ENCODE assay signal across 20 cellular contexts in genomic region chr6:149356081-149356750, GRCh38. TPM values are rescaled to one million over a fixed set of nuclear protein-coding genes. Genes with fewer than 3 reads are reported as not detected.
DNase-seq lines count a peak whose midpoint lies in the region; ATAC-seq and TF ChIP-seq lines count a peak whose summit lies in the region.
"Had no signal": no experiment of that assay in that cellular context is flagged by ENCODE, and none has a peak within 500 bp of the region (broad histone marks: within the 10 kb centered on the region; RNA-seq: fewer than 3 reads in every experiment).

No MANE protein-coding gene starts in this region.

- no peak overlapping the region for H3K18ac ChIP-seq in IMR-90 (ENCODE audit: low read depth, low read length)

- H4K5ac ChIP-seq in IMR-90 (ENCODE audit: low read depth, low read length) = no peak overlapping the region

- H3K9me3 Mint-ChIP-seq in activated CD4-positive, alpha-beta T cell treated with anti-CD3 and anti-CD28 coated beads for 36 hours (ENCODE audit: low read depth) = no peaks in the 10 kb centered on the region
- peaks cover 1% of the 10 kb centered on the region for H3K9me3 Mint-ChIP-seq in activated naive CD4-positive, alpha-beta T cell treated with anti-CD3 and anti-CD28 coated beads for 36 hours

- no peak for DNase-seq in activated CD4-positive, alpha-beta T cell treated with anti-CD3 and anti-CD28 coated beads for 36 hours
- no peak for DNase-seq in activated CD4-positive, alpha-beta T cell treated with anti-CD3 and anti-CD28 coated beads for 4 hours
- no peak for DNase-seq in activated naive CD4-positive, alpha-beta T cell treated with anti-CD3 and anti-CD28 coated beads for 36 hours
- DNase-seq in activated naive CD4-positive, alpha-beta T cell (lab: John Stamatoyannopoulos, UW) = no peak
- DNase-seq in IMR-90 (no peak), NCI-H1092 (lab: John Stamatoyannopoulos, UW) (no peak)
- DNase-seq: 8988T, BE2C, DMS 273 treated with DMSO at 0.1 percent for 48 hours, Karpas-422, MG63, NCI-H1092 treated with DMSO at 0.1 percent for 48 hours, NCI-H2081 treated with DMSO at 0.1 percent for 48 hours, NCI-H510A, NCI-H774, PC-3, SJCRH30 had no signal

- BruUV-seq in IMR-90 (replicated peaks; lab: Mats Ljungman, UMichigan) = no TSS peak

- H3K4me2 ChIP-seq in IMR-90 (ENCODE audit: low read depth, low read length) = no peak overlapping the region

- 100% methylated on average over 1 of the region's 6 CpGs; no CpG with 5 or more reads in 1 of the 2 experiments for WGBS in IMR-90 (ENCODE audit: extremely low coverage in 2 of 2, insufficient read length in 1 of 2), 2 experiments

- H3K4me3 ChIP-seq in IMR-90 (ENCODE audit: insufficient read depth, low read depth, low read length) = no peak overlapping the region
- H3K4me3 ChIP-seq: MG63, SJCRH30 had no signal

- TF ChIP-seq POLR2A in IMR-90 (IDR thresholded peaks at IDR 0.05; ENCODE audit: low read depth, low read length) = no peak

- H3K27me3 ChIP-seq in IMR-90 (ENCODE audit: control insufficient read depth, insufficient read depth, low read length) = no peaks in the 10 kb centered on the region
- H3K27me3 ChIP-seq: BE2C, MG63, SJCRH30 had no signal

- no peaks in the 10 kb centered on the region for H3K9me3 ChIP-seq in IMR-90 (ENCODE audit: control insufficient read depth, insufficient read depth, low read length)
- H3K9me3 ChIP-seq: BE2C, MG63, SJCRH30 had no signal

- no peak overlapping the region for H3K4ac ChIP-seq in IMR-90 (ENCODE audit: low read depth, low read length)

- H3K4me3 Mint-ChIP-seq in activated CD4-positive, alpha-beta T cell treated with anti-CD3 and anti-CD28 coated beads for 36 hours = no peak overlapping the region
- H3K4me3 Mint-ChIP-seq in activated naive CD4-positive, alpha-beta T cell treated with anti-CD3 and anti-CD28 coated beads for 36 hours = no peak overlapping the region

- H3K56ac ChIP-seq in IMR-90 (ENCODE audit: extremely low read depth, insufficient read depth, low read length) = no peak overlapping the region

- H2BK120ac ChIP-seq in IMR-90 (ENCODE audit: low read depth, low read length) = no peak overlapping the region

- H3K4me1 Mint-ChIP-seq in activated CD4-positive, alpha-beta T cell treated with anti-CD3 and anti-CD28 coated beads for 36 hours = peaks cover 82% of the 10 kb centered on the region
- peaks cover 76% of the 10 kb centered on the region for H3K4me1 Mint-ChIP-seq in activated naive CD4-positive, alpha-beta T cell treated with anti-CD3 and anti-CD28 coated beads for 36 hours (ENCODE audit: low read depth)

- no peak overlapping the region; the same call in 1 of the 2 replicates for H3K14ac ChIP-seq in IMR-90 (replicated peaks; ENCODE audit: low read depth, low read length)

- H3K27ac ChIP-seq in IMR-90 (ENCODE audit: insufficient read depth, low read length) = no peak overlapping the region
- H3K27ac ChIP-seq: RWPE1, SJCRH30 had no signal

- H3K9ac ChIP-seq in IMR-90 (ENCODE audit: low read depth, low read length) = no peak overlapping the region

- peak; percentile 40 for ATAC-seq in activated CD4-positive, alpha-beta T cell treated with anti-CD3 and anti-CD28 coated beads for 36 hours
- ATAC-seq in IMR-90 (ENCODE audit: low read depth) (no peak), HG02840 (IDR thresholded peaks at IDR 0.05; ENCODE audit: low FRiP score, unreplicated experiment) (no peak), GM19324 (IDR thresholded peaks at IDR 0.05; ENCODE audit: low FRiP score, unreplicated experiment) (no peak)
- ATAC-seq: PC-3 had no signal

- H4K8ac ChIP-seq in IMR-90 (ENCODE audit: low read depth in 2 of 2, low read length in 2 of 2) = no peak overlapping the region

- no peak overlapping the region for H2AFZ ChIP-seq in IMR-90 (replicated peaks; ENCODE audit: low read length, poor library complexity)

- no peak overlapping the region for H2BK15ac ChIP-seq in IMR-90 (ENCODE audit: low read depth, low read length)

- no peak for TF ChIP-seq RAD21 in IMR-90 (IDR thresholded peaks at IDR 0.05; ENCODE audit: low read length)

- POLR2A ChIA-PET in activated CD4-positive, alpha-beta T cell treated with anti-CD3 and anti-CD28 coated beads for 36 hours (lab: Charles Lee) = no interaction called here
- POLR2A ChIA-PET in IMR-90 (lab: Charles Lee; ENCODE audit: unreplicated experiment) = no interaction called here

- 0 out of 2 replicates have a peak overlapping the region, but pooled peaks have one; percentile 15 for H3K23ac ChIP-seq in IMR-90 (ENCODE audit: low read depth, low read length)

- H4K20me1 ChIP-seq in IMR-90 (ENCODE audit: insufficient read depth, low read length) = peaks cover 47% of the 10 kb centered on the region

- H2AK9ac ChIP-seq in IMR-90 (replicated peaks; ENCODE audit: low read depth, low read length, poor library complexity) = no peak overlapping the region

- TF ChIP-seq CTCF in IMR-90 (conservative IDR thresholded peaks at IDR 0.05; ENCODE audit: low read depth, low read length) = no peak

- dilution Hi-C loops in IMR-90 (cut with HindIII; ENCODE audit: low sequenced_read_pairs, unreplicated experiment) = no loop called here

- H3K27me3 Mint-ChIP-seq in activated CD4-positive, alpha-beta T cell treated with anti-CD3 and anti-CD28 coated beads for 36 hours = no peaks in the 10 kb centered on the region
- no peaks in the 10 kb centered on the region for H3K27me3 Mint-ChIP-seq in activated naive CD4-positive, alpha-beta T cell treated with anti-CD3 and anti-CD28 coated beads for 36 hours (ENCODE audit: low read depth)

- H2BK5ac ChIP-seq in IMR-90 (ENCODE audit: low read depth, low read length, poor library complexity, severe bottlenecking) = no peak overlapping the region

- H4K91ac ChIP-seq in IMR-90 (ENCODE audit: insufficient read depth, low read depth, low read length) = no peak overlapping the region

- H3K4me1 ChIP-seq in IMR-90 (ENCODE audit: control insufficient read depth, insufficient read depth, low read length) = no peaks in the 10 kb centered on the region
- H3K4me1 ChIP-seq: SJCRH30 had no signal

- intact Hi-C loops in activated CD4-positive, alpha-beta T cell treated with anti-CD3 and anti-CD28 coated beads for 36 hours (cut with DNase I, micrococcal nuclease) = no loop called here
- intact Hi-C loops in activated naive CD4-positive, alpha-beta T cell treated with anti-CD3 and anti-CD28 coated beads for 36 hours (cut with micrococcal nuclease) = no loop called here
- intact Hi-C loops in IMR-90 (cut with micrococcal nuclease) = no loop called here

- CTCF ChIA-PET in activated CD4-positive, alpha-beta T cell treated with anti-CD3 and anti-CD28 coated beads for 36 hours (lab: Charles Lee) = interaction anchor here (0.6 kb wide), 1 partner anchor 19 kb away, joined by 3 read pairs; no protein-coding TSS in a partner anchor
- CTCF ChIA-PET in activated naive CD4-positive, alpha-beta T cell treated with anti-CD3 and anti-CD28 coated beads for 36 hours (lab: Charles Lee) = no interaction called here
- CTCF ChIA-PET in IMR-90 (lab: Yijun Ruan, JAX) = no interaction called here

- H3K79me1 ChIP-seq in IMR-90 (ENCODE audit: low read depth in 1 of 2, low read length in 2 of 2) = peaks cover 12 to 48% of the 10 kb centered on the region in 2 experiments

- in situ Hi-C loops in IMR-90 (cut with MboI; ENCODE audit: low sequenced_read_pairs) = no loop called here

- no peak overlapping the region for H2AK5ac ChIP-seq in IMR-90 (ENCODE audit: low read depth, low read length)

- H3K36me3 ChIP-seq in IMR-90 (ENCODE audit: control insufficient read depth, insufficient read depth, low read length) = no peaks in the 10 kb centered on the region
- H3K36me3 ChIP-seq: BE2C, MG63, SJCRH30 had no signal

- no peak overlapping the region for H2BK20ac ChIP-seq in IMR-90 (ENCODE audit: low read depth, low read length)

- H3K36me3 Mint-ChIP-seq in activated CD4-positive, alpha-beta T cell treated with anti-CD3 and anti-CD28 coated beads for 36 hours (ENCODE audit: low read depth) = peaks cover 33% of the 10 kb centered on the region
- H3K36me3 Mint-ChIP-seq in activated naive CD4-positive, alpha-beta T cell treated with anti-CD3 and anti-CD28 coated beads for 36 hours (ENCODE audit: low read depth) = peaks cover 36% of the 10 kb centered on the region

- H3K9me1 ChIP-seq in IMR-90 (ENCODE audit: insufficient read depth, low read length) = peaks cover 4% of the 10 kb centered on the region

- no peak overlapping the region for H3K27ac Mint-ChIP-seq in activated CD4-positive, alpha-beta T cell treated with anti-CD3 and anti-CD28 coated beads for 36 hours
- peak overlapping the region; percentile 30 for H3K27ac Mint-ChIP-seq in activated naive CD4-positive, alpha-beta T cell treated with anti-CD3 and anti-CD28 coated beads for 36 hours

TF ChIP-seq in IMR-90, 13 proteins besides CTCF, POLR2A, EP300 and RAD21 (continues in another document):
- TF ChIP-seq FOS (IDR thresholded peaks at IDR 0.05; ENCODE audit: low read depth, low read length) = no peak
- TF ChIP-seq MAZ (IDR thresholded peaks at IDR 0.05; ENCODE audit: borderline replicate concordance, low read depth, low read length) = no peak
- TF ChIP-seq RCOR1 (IDR thresholded peaks at IDR 0.05; ENCODE audit: insufficient replicate concordance, low read length) = no peak
- TF ChIP-seq BHLHE40 (IDR thresholded peaks at IDR 0.05; ENCODE audit: low read depth, low read length) = no peak
- TF ChIP-seq MAFK (IDR thresholded peaks at IDR 0.05; ENCODE audit: low read depth, low read length) = no peak
- TF ChIP-seq CHD1 (IDR thresholded peaks at IDR 0.05; ENCODE audit: low read depth, low read length) = no peak

RNA-seq across cellular contexts. Expression of gene TAB2, which starts 38.7 kb away (rescaled TPM):
- 10 to 100 TPM; 65.8 to 94.1 TPM for total RNA-seq in activated CD4-positive, alpha-beta T cell treated with anti-CD3 and anti-CD28 coated beads for 36 hours
- total RNA-seq in activated naive CD4-positive, alpha-beta T cell treated with anti-CD3 and anti-CD28 coated beads for 36 hours = 10 to 100 TPM; 62.1 to 66.7 TPM
- 20.8 and 21.4 TPM in 2 replicates for total RNA-seq in IMR-90 (2012; rRNA removed)
- 23.9 and 25.3 TPM in 2 replicates for polyA plus RNA-seq in IMR-90 (2012; rRNA removed)
- polyA plus RNA-seq in IMR-90 (2012; cell fraction: cytosol; rRNA removed) = 6.5 and 6.6 TPM in 2 replicates
- 2.6 and 21.6 TPM in 2 replicates for polyA plus RNA-seq in IMR-90 (2012; cell fraction: nucleus; rRNA removed; ENCODE audit: low replicate concordance)

RNA-seq across cellular contexts. Expression of gene SUMO4, which starts 43.8 kb away (rescaled TPM):
- 1 to 10 TPM; 4.7 to 5.3 TPM for total RNA-seq in activated CD4-positive, alpha-beta T cell treated with anti-CD3 and anti-CD28 coated beads for 36 hours
- total RNA-seq in activated naive CD4-positive, alpha-beta T cell treated with anti-CD3 and anti-CD28 coated beads for 36 hours = 1 to 10 TPM; 5.5 to 5.9 TPM
- 1.9 and 2.2 TPM in 2 replicates for total RNA-seq in IMR-90 (2012; rRNA removed)
- polyA plus RNA-seq in IMR-90 (2012; rRNA removed) = not detected in 2 replicates
- polyA plus RNA-seq in IMR-90 (2012; cell fraction: cytosol; rRNA removed) = not detected in 2 replicates
- polyA plus RNA-seq in IMR-90 (2012; cell fraction: nucleus; rRNA removed; ENCODE audit: low replicate concordance) = 0.05 and 0.44 TPM in 2 replicates
